Comparison of ENCODE assay signal across 17 cellular contexts in genomic region chr19:2287585-2287984, GRCh38. TPM values are rescaled to one million over a fixed set of nuclear protein-coding genes. Genes with fewer than 3 reads are reported as not detected.
"Had no signal": no experiment of that assay in that cellular context is flagged by ENCODE, and none has a peak within 500 bp of the region (broad histone marks: within the 10 kb centered on the region; RNA-seq: fewer than 3 reads in every experiment).

No MANE protein-coding gene starts in this region.

- H3K27ac ChIP-seq: brain microvascular endothelial cell, hepatocyte, transverse colon, VCaP had no signal

- ATAC-seq: activated T-helper 17 cell treated with anti-CD3 and anti-CD28 coated beads, Interleukin-2, amount 50 U/mL, for 72 hours; naive thymus-derived CD4-positive, alpha-beta T cell; right cardiac atrium had no signal

- H3K4me3 ChIP-seq: hepatocyte, lung, transverse colon had no signal

- H3K79me2 ChIP-seq: hepatocyte had no signal

- H3K27ac Mint-ChIP-seq: activated naive CD8-positive, alpha-beta T cell; activated T-helper 17 cell treated with anti-CD3 and anti-CD28 coated beads, Interleukin-2, amount 50 U/mL, for 72 hours; progenitor cell of endocrine pancreas had no signal

- H3K4me2 ChIP-seq: hepatocyte had no signal

- H3K36me3 ChIP-seq: brain microvascular endothelial cell, transverse colon had no signal

- H2AFZ ChIP-seq: hepatocyte had no signal

- FAIRE-seq: small intestine had no signal

- H3K9me3 Mint-ChIP-seq: activated CD4-positive, alpha-beta T cell treated with anti-CD3 and anti-CD28 coated beads, Interleukin-2, amount 10 ng/mL, durations not matched to agents 24 days and 14 days; activated T-helper 17 cell treated with anti-CD3 and anti-CD28 coated beads, Interleukin-2, amount 50 U/mL, for 72 hours had no signal

- H3K4me3 Mint-ChIP-seq: activated CD4-positive, alpha-beta T cell treated with anti-CD3 and anti-CD28 coated beads, Interleukin-2, amount 10 ng/mL, durations not matched to agents 24 days and 14 days; activated naive CD8-positive, alpha-beta T cell had no signal

- DNase-seq: activated CD4-positive, alpha-beta T cell treated with anti-CD3 and anti-CD28 coated beads, Interleukin-2, amount 10 ng/mL, durations not matched to agents 24 days and 14 days; activated T-cell treated with anti-CD3 and anti-CD28 coated beads for 4 hours; brain microvascular endothelial cell; dermis blood vessel endothelial cell; midbrain; naive thymus-derived CD4-positive, alpha-beta T cell; right cardiac atrium; small intestine; T1000; transverse colon had no signal

- H3K9me3 ChIP-seq: transverse colon had no signal

- H3K27me3 Mint-ChIP-seq: activated naive CD8-positive, alpha-beta T cell; activated T-helper 17 cell treated with anti-CD3 and anti-CD28 coated beads, Interleukin-2, amount 50 U/mL, for 72 hours; naive thymus-derived CD4-positive, alpha-beta T cell had no signal

- H3K36me3 Mint-ChIP-seq: activated naive CD8-positive, alpha-beta T cell had no signal

RNA-seq across cellular contexts. Expression of gene PEAK3, which starts 5.6 kb away (rescaled TPM):
- total RNA-seq: hepatocyte, progenitor cell of endocrine pancreas had no signal

RNA-seq across cellular contexts. Expression of gene LINGO3, which starts 20.4 kb away (rescaled TPM):
- total RNA-seq: dermis blood vessel endothelial cell, hepatocyte, right cardiac atrium, subcutaneous adipose tissue had no signal
- polyA plus RNA-seq: hepatocyte, right cardiac atrium had no signal

RNA-seq across cellular contexts. Expression of gene JSRP1, which starts 31.4 kb away (rescaled TPM):
- total RNA-seq: right cardiac atrium, subcutaneous adipose tissue had no signal

RNA-seq across cellular contexts. Expression of gene AMH, which starts 38.5 kb away (rescaled TPM):
- polyA plus RNA-seq: naive thymus-derived CD4-positive, alpha-beta T cell had no signal
